Comparison of ENCODE assay signal across 1 cellular context in the genomic region with DNA sequence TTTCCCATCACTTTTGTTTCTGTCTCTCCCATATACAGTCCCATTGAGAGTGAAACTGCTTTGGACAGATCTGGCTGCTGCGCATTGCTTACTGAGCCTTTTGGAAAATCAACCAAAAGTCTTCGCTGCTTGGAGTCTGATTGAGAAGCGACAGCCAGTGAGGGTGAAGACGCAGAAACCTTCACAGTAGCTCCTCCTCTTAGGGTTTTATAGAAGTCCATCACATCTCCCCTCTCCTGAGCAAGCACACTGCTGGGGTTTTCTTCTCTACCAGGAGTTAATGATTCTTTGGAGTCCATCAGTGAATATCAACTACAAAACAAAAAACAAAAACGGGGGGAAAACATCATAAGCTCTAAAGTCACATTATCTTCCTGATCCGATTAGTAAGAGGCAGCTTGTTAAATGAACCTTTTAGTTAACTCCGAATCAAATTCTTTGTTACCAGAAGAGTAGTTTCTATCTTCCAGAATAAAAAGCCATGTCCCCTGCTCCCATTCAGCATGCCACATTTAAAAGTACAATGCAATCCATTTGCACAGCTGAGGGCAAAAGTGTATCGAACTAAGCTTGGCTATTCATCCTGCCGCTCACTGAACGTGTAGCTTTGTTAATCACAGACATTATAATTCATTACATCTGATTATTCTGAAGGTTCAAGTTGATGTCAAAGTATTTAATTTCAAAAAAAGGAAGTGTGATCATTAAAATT.
TF ChIP-seq lines count a peak whose summit lies in the region.

No MANE protein-coding gene starts in this region.

TF ChIP-seq in WTC11, 78 proteins besides CTCF, POLR2A, EP300 and RAD21 (continued from another document):
- TF ChIP-seq TEAD1 (CRISPR knock-in tag; IDR thresholded peaks at IDR 0.05) (no peak), ARID4B (CRISPR knock-in tag; IDR thresholded peaks at IDR 0.05; ENCODE audit: borderline replicate concordance) (no peak), CBFB (CRISPR knock-in tag; IDR thresholded peaks at IDR 0.05; ENCODE audit: low read depth) (no peak), PRRX2 (CRISPR knock-in tag; IDR thresholded peaks at IDR 0.05) (no peak), NFATC4 (CRISPR knock-in tag; IDR thresholded peaks at IDR 0.05) (no peak), ZNF281 (CRISPR knock-in tag; IDR thresholded peaks at IDR 0.05) (no peak)
- TF ChIP-seq, protein P1, sequence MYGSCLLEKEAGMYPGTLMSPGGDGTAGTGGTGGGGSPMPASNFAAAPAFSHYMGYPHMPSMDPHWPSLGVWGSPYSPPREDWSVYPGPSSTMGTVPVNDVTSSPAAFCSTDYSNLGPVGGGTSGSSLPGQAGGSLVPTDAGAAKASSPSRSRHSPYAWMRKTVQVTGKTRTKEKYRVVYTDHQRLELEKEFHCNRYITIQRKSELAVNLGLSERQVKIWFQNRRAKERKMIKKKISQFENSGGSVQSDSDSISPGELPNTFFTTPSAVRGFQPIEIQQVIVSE (CRISPR knock-in tag; IDR thresholded peaks at IDR 0.05; ENCODE audit: borderline replicate concordance), result no peak
TF ChIP-seq in WTC11: peak in this region for 0.
